Comparison of ENCODE assay signal across 8 cellular contexts in genomic region chr16:27426423-27427408, GRCh38. TPM values are rescaled to one million over a fixed set of nuclear protein-coding genes. Genes with fewer than 3 reads are reported as not detected.
A peak's percentile ranks its signal among the peaks of the same experiment; 100 is the strongest.
DNase-seq lines count a peak whose midpoint lies in the region; ATAC-seq, FAIRE-seq and TF ChIP-seq lines count a peak whose summit lies in the region.

No MANE protein-coding gene starts in this region.

- H3K4me1 ChIP-seq in GM23248 (ENCODE audit: insufficient read depth) (peaks cover under 1% of the 10 kb centered on the region; the same call in 1 of the 2 replicates), KMS-11 (ENCODE audit: low read depth, poor library complexity, severe bottlenecking) (peaks cover 25% of the 10 kb centered on the region), GM12878 (ENCODE audit: control insufficient read depth, insufficient read depth, low read length) (peaks cover 81% of the 10 kb centered on the region)

- H3K36me3 ChIP-seq in GM23248 (ENCODE audit: low read depth): no peaks in the 10 kb centered on the region
- H3K36me3 ChIP-seq in KMS-11 (ENCODE audit: insufficient read depth): no peaks in the 10 kb centered on the region; the same call in 1 of the 2 replicates
- peaks cover 15 to 41% of the 10 kb centered on the region in 2 experiments for H3K36me3 ChIP-seq in GM12878 (ENCODE audit: control insufficient read depth in 2 of 2, insufficient read depth in 2 of 2, low read length in 1 of 2)

- TF ChIP-seq RAD21 in GM12878 (IDR thresholded peaks at IDR 0.05; ENCODE audit: insufficient read depth, low read depth, low read length): no peak

- H4K20me1 ChIP-seq in GM23248 (ENCODE audit: insufficient read depth) (no peaks in the 10 kb centered on the region), KMS-11 (ENCODE audit: insufficient read depth) (no peaks in the 10 kb centered on the region), GM12878 (ENCODE audit: control insufficient read depth, insufficient read depth) (no peaks in the 10 kb centered on the region)

- H3K79me2 ChIP-seq in GM23248 (ENCODE audit: insufficient read depth): no peaks in the 10 kb centered on the region
- H3K79me2 ChIP-seq in KMS-11 (ENCODE audit: insufficient read depth, low read depth): no peaks in the 10 kb centered on the region
- peaks cover 96% of the 10 kb centered on the region for H3K79me2 ChIP-seq in GM12878 (ENCODE audit: control insufficient read depth, insufficient read depth, low read length)

- no peaks in the 10 kb centered on the region for H3K27me3 ChIP-seq in GM23248 (replicated peaks; ENCODE audit: insufficient read depth)
- no peaks in the 10 kb centered on the region for H3K27me3 ChIP-seq in KMS-11 (ENCODE audit: insufficient read depth, low read depth)
- no peaks in the 10 kb centered on the region for H3K27me3 ChIP-seq in GM12878 (replicated peaks in 1 of 2; ENCODE audit: control insufficient read depth in 2 of 2, insufficient read depth in 2 of 2, low read length in 1 of 2)

- H3K4me3 ChIP-seq in GM23248 (no peak overlapping the region), KMS-11 (IDR thresholded peaks at IDR 0.05; ENCODE audit: insufficient read depth, low read depth, low read length) (no peak overlapping the region), GM12878 (peak overlapping the region; percentile 66)

- SMC1A ChIA-PET in GM12878 (lab: Charles Lee; ENCODE audit: uncharacterized antibody, unreplicated experiment): interaction anchor here (1.0 to 11.7 kb wide), 15 partner anchors 9 to 227 kb away, joined by 4 to 161 read pairs (median 8); partner anchors contain the start of gene IL21R

- WGBS in GM23248 (ENCODE audit: low coverage in 1 of 2, low lambda C conversion rate in 2 of 2, missing lambda C conversion rate in 2 of 2), 2 experiments: 29 to 34% methylated on average over 7 of the region's 7 CpGs
- 0% methylated on average over 7 of the region's 7 CpGs for WGBS in GM12878 (ENCODE audit: insufficient coverage, insufficient replicate concordance, low lambda C conversion rate, missing lambda C conversion rate)

- H3K27ac ChIP-seq in GM23248 (peak overlapping the region; percentile 49), KMS-11 (no peak overlapping the region), GM12878 (ENCODE audit: control insufficient read depth, insufficient read depth) (peak overlapping the region; percentile 88)

- no peak overlapping the region for H2AFZ ChIP-seq in GM23248
- H2AFZ ChIP-seq in KMS-11 (ENCODE audit: low read depth): no peak overlapping the region
- H2AFZ ChIP-seq in GM12878 (ENCODE audit: control insufficient read depth, low read depth, low read length): no peak overlapping the region

- CTCF ChIA-PET in GM12878 (lab: Yijun Ruan, JAX): interaction anchor here (0.7 to 6.7 kb wide), 15 partner anchors 11 to 247 kb away, joined by 3 to 113 read pairs (median 6); partner anchors contain the start of genes IL21R and KDM8

- H3K4me2 ChIP-seq in GM23248 (ENCODE audit: unreplicated experiment) (no peak overlapping the region), KMS-11 (peak overlapping the region; percentile 14; the same call in 1 of the 2 replicates), GM12878 (ENCODE audit: control insufficient read depth, insufficient read depth) (peak overlapping the region; percentile 71)

- H3K9ac ChIP-seq in GM23248 (no peak overlapping the region), KMS-11 (no peak overlapping the region), GM12878 (ENCODE audit: control insufficient read depth, insufficient read depth, low read length) (peak overlapping the region; percentile 73)

- TF ChIP-seq CTCF in KMS-11 (conservative IDR thresholded peaks at IDR 0.05; ENCODE audit: low read depth, low read length): no peak
- peak in 2 of 3 experiments; percentile 22 to 42; a peak in 1 of 6 replicates for TF ChIP-seq CTCF in GM12878 (IDR thresholded peaks at IDR 0.05 in 2 of 3, conservative IDR thresholded peaks at IDR 0.05 in 1 of 3; ENCODE audit: control insufficient read depth in 2 of 3, extremely low read depth in 1 of 3, insufficient read depth in 1 of 3, low read depth in 3 of 3, low read length in 3 of 3)

- peak in 1 of 2 experiments; percentile 80; a peak in 2 of 4 replicates for TF ChIP-seq EP300 in GM12878 (IDR thresholded peaks at IDR 0.05; ENCODE audit: borderline replicate concordance in 1 of 2, control insufficient read depth in 1 of 2, low read depth in 2 of 2, low read length in 2 of 2)

- POLR2A ChIA-PET in GM12878 (lab: Charles Lee): interaction anchor here (0.6 to 4.1 kb wide), 17 partner anchors 16 to 227 kb away, joined by 3 to 35 read pairs (median 4); partner anchors contain the start of gene IL21R

- FAIRE-seq in GM12878 (lab: Jason Lieb, UNC): peak; percentile 84

- H3K9me3 ChIP-seq in GM23248 (ENCODE audit: low read depth) (peaks cover 12% of the 10 kb centered on the region), GM12878 (replicated peaks; ENCODE audit: control insufficient read depth, insufficient read depth, low read length) (peaks cover 21% of the 10 kb centered on the region)

- ATAC-seq in GM12878: peak; percentile 89

- no TSS peak for BruUV-seq in GM12878 (replicated peaks; lab: Mats Ljungman, UMichigan)

- in situ Hi-C loops in GM23248 (cut with MboI) (loop anchor here (25.0 kb wide), 1 partner anchor 1589 kb away; no protein-coding TSS in a partner anchor), GM12878 (cut with MboI) (no loop called here)

- no peaks in the 10 kb centered on the region for H3K9me2 ChIP-seq in GM23248 (ENCODE audit: insufficient read depth)

- peak; percentile 89 for TF ChIP-seq POLR2A in GM12878 (IDR thresholded peaks at IDR 0.05; ENCODE audit: low read depth, low read length)

- intact Hi-C loops in GM12878 (cut with micrococcal nuclease; ENCODE audit: unreplicated experiment): loop anchor here (1.0 to 2.0 kb wide), 2 partner anchors 22 to 52 kb away; no protein-coding TSS in a partner anchor

- DNase-seq in NCI-H2171 treated with DMSO at 0.1 percent for 48 hours (lab: John Stamatoyannopoulos, UW) (peak; percentile 37), NCI-H2171 (lab: John Stamatoyannopoulos, UW) (no peak), GM23248 (peak; percentile 94), T-helper 9 cell (peak; percentile 55), GM12878 (ENCODE audit: low read depth, low spot score) (peak; percentile 93), mucosa of gallbladder (ENCODE audit: low spot score) (peak; percentile 27), ureter (ENCODE audit: low spot score) (peak; percentile 54)

- RAD21 ChIA-PET in GM12878 (lab: Charles Lee; ENCODE audit: unreplicated experiment): interaction anchor here (0.6 to 4.3 kb wide), 13 partner anchors 16 to 247 kb away, joined by 3 to 106 read pairs (median 6); partner anchors contain the start of genes IL21R and KDM8

- H3F3A ChIP-seq in GM23248 (ENCODE audit: insufficient read depth): peaks cover 16% of the 10 kb centered on the region

TF ChIP-seq in GM12878, 131 proteins besides CTCF, POLR2A, EP300 and RAD21 (continues in another document):
- TF ChIP-seq MTA3 (IDR thresholded peaks at IDR 0.05; ENCODE audit: borderline replicate concordance, low read length) (peak; percentile 28; the same call in 1 of the 2 replicates), ZZZ3 (IDR thresholded peaks at IDR 0.05; ENCODE audit: control insufficient read depth, insufficient read length, low read depth) (no peak)
- TF ChIP-seq, protein P1, sequence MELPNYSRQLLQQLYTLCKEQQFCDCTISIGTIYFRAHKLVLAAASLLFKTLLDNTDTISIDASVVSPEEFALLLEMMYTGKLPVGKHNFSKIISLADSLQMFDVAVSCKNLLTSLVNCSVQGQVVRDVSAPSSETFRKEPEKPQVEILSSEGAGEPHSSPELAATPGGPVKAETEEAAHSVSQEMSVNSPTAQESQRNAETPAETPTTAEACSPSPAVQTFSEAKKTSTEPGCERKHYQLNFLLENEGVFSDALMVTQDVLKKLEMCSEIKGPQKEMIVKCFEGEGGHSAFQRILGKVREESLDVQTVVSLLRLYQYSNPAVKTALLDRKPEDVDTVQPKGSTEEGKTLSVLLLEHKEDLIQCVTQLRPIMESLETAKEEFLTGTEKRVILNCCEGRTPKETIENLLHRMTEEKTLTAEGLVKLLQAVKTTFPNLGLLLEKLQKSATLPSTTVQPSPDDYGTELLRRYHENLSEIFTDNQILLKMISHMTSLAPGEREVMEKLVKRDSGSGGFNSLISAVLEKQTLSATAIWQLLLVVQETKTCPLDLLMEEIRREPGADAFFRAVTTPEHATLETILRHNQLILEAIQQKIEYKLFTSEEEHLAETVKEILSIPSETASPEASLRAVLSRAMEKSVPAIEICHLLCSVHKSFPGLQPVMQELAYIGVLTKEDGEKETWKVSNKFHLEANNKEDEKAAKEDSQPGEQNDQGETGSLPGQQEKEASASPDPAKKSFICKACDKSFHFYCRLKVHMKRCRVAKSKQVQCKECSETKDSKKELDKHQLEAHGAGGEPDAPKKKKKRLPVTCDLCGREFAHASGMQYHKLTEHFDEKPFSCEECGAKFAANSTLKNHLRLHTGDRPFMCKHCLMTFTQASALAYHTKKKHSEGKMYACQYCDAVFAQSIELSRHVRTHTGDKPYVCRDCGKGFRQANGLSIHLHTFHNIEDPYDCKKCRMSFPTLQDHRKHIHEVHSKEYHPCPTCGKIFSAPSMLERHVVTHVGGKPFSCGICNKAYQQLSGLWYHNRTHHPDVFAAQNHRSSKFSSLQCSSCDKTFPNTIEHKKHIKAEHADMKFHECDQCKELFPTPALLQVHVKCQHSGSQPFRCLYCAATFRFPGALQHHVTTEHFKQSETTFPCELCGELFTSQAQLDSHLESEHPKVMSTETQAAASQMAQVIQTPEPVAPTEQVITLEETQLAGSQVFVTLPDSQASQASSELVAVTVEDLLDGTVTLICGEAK (IDR thresholded peaks at IDR 0.05; ENCODE audit: borderline replicate concordance): peak; percentile 24; the same call in 1 of the 2 replicates

RNA-seq across cellular contexts. Expression of gene IL21R, which starts 24.7 kb away (rescaled TPM):
- total RNA-seq in GM23248 (2014; rRNA removed; shearing (Covaris generic)): 0.76 and 1.5 TPM in 2 replicates
- polyA plus RNA-seq in GM23248 (2016; fragmentation: Nextera tagmentation; extraction: Ambion mirVana): 0.90 and 1.2 TPM in 2 replicates
- 193 and 215 TPM in 2 replicates for total RNA-seq in GM12878 (2013; cell fraction: nucleolus; rRNA removed)
- 106 and 109 TPM in 2 replicates for total RNA-seq in GM12878 (2014; rRNA removed)
- total RNA-seq in GM12878 (2014; rRNA removed; fragmentation: Illumina TruSeq; extraction: Trizol): 62.9 and 66.9 TPM in 2 replicates
- 138 and 141 TPM in 2 replicates for total RNA-seq in GM12878 (2021)
- 25.9 TPM for polyA plus RNA-seq in GM12878 (2011; ENCODE audit: low read depth)
- 23.2 and 57.2 TPM in 2 replicates for polyA plus RNA-seq in GM12878 (2011; rRNA removed)
- 84.6 and 89.7 TPM in 2 replicates for polyA plus RNA-seq in GM12878 (2011; cell fraction: cytosol; rRNA removed)
- 71.9 and 79.4 TPM in 2 replicates for polyA plus RNA-seq in GM12878 (2011; cell fraction: nucleus; rRNA removed)
- polyA plus RNA-seq in GM12878 (2012): 50.3 and 72.8 TPM in 2 replicates
- 32.4 and 59.2 TPM in 2 replicates for polyA plus RNA-seq in GM12878 (2014; fragmentation: Illumina TruSeq; extraction: Trizol)
- polyA plus RNA-seq in GM12878 (2014; fragmentation: Nextera tagmentation; extraction: Ambion mirVana): 1 to 10 TPM; 5.3 to 9.7 TPM
- polyA plus RNA-seq in GM12878 (2014; rRNA removed): 98.0 and 108 TPM in 2 replicates
- 100 to 1,000 TPM; 115 to 129 TPM for polyA plus RNA-seq in GM12878 (2016; fragmentation: Nextera tagmentation; extraction: Ambion mirVana)
- 175 and 195 TPM in 2 replicates for polyA minus RNA-seq in GM12878 (2011; rRNA and poly(A)+ RNA removed)
- 54.0 and 60.1 TPM in 2 replicates for polyA minus RNA-seq in GM12878 (2011; cell fraction: cytosol; rRNA and poly(A)+ RNA removed)
- polyA minus RNA-seq in GM12878 (2011; cell fraction: nucleus; rRNA and poly(A)+ RNA removed): 65.5 and 104 TPM in 2 replicates
- total RNA-seq in mucosa of gallbladder: 1.2 TPM
- 0.60 TPM for total RNA-seq in ureter

Comparison
In these comparisons a context has a peak if more than half of its experiments do, and no peak if none do; other contexts are left out.
1. RNA of gene IL21R, which starts 24.7 kb away (total RNA-seq): 62.9 to 215 TPM in GM12878; 0.76 to 1.5 TPM in GM23248, 1.2 TPM in mucosa of gallbladder (single experiment) and 0.60 TPM in ureter (single experiment); every median in the first group is over 10 times any median in the second.